ENCODE assay signal across 7 cellular contexts in genomic region chr16:1610841-1611653, GRCh38. TPM values are rescaled to one million over a fixed set of nuclear protein-coding genes. Genes with fewer than 3 reads are reported as not detected.
DNase-seq lines count a peak whose midpoint lies in the region; ATAC-seq and TF ChIP-seq lines count a peak whose summit lies in the region.

No MANE protein-coding gene starts in this region.

- TF ChIP-seq CTCF in RWPE2 (IDR thresholded peaks at IDR 0.05; ENCODE audit: poor library complexity, severe bottlenecking): no peak

- DNase-seq in RWPE2 (ENCODE audit: low spot score) (peak; percentile 79), cerebellar nuclear complex (lab: John Stamatoyannopoulos, UW) (no peak)

- H3K27ac ChIP-seq in RWPE2 (ENCODE audit: poor library complexity, severe bottlenecking): peak overlapping the region; percentile 78
- H3K27ac ChIP-seq in ectodermal cell (ENCODE audit: insufficient read depth, low read depth, low read length, poor library complexity, severe bottlenecking): peak overlapping the region; percentile 79
- peak overlapping the region; percentile 31 for H3K27ac ChIP-seq in muscle layer of duodenum (ENCODE audit: low read length)

- ATAC-seq in GM21528 (IDR thresholded peaks at IDR 0.05; ENCODE audit: low FRiP score, unreplicated experiment) (peak; percentile 6), RWPE2 (ENCODE audit: low read depth) (peak; percentile 28), HG02759 (IDR thresholded peaks at IDR 0.05; ENCODE audit: unreplicated experiment) (no peak), GM18867 (IDR thresholded peaks at IDR 0.05; ENCODE audit: unreplicated experiment) (no peak)

- H3K4me1 ChIP-seq in RWPE2 (ENCODE audit: insufficient read depth, poor library complexity, severe bottlenecking) (no peaks in the 10 kb centered on the region), ectodermal cell (ENCODE audit: control insufficient read depth, insufficient read depth, low read length) (peaks cover 25% of the 10 kb centered on the region), muscle layer of duodenum (ENCODE audit: control insufficient read depth in 1 of 2, insufficient read depth in 2 of 2, low read length in 2 of 2) (peaks cover 8 to 35% of the 10 kb centered on the region in 2 donors)

- peaks cover 12% of the 10 kb centered on the region for H3K36me3 ChIP-seq in RWPE2 (ENCODE audit: low read depth)
- peaks cover 5% of the 10 kb centered on the region for H3K36me3 ChIP-seq in ectodermal cell (ENCODE audit: control insufficient read depth, insufficient read depth, low read length)
- peaks cover 1 to 8% of the 10 kb centered on the region in 2 donors for H3K36me3 ChIP-seq in muscle layer of duodenum (ENCODE audit: control insufficient read depth in 1 of 2, insufficient read depth in 2 of 2, low read length in 2 of 2)

- no peaks in the 10 kb centered on the region for H3K9me3 ChIP-seq in RWPE2 (ENCODE audit: severe bottlenecking)
- H3K9me3 ChIP-seq in ectodermal cell (ENCODE audit: control insufficient read depth, low read length): no peaks in the 10 kb centered on the region
- H3K9me3 ChIP-seq in muscle layer of duodenum (ENCODE audit: control insufficient read depth in 1 of 2, low read length in 2 of 2): no peaks in the 10 kb centered on the region

- peak overlapping the region; percentile 56 for H3K4me3 ChIP-seq in RWPE2 (ENCODE audit: severe bottlenecking)
- H3K4me3 ChIP-seq in ectodermal cell (ENCODE audit: insufficient read depth, low read depth, low read length): peak overlapping the region; percentile 67
- H3K4me3 ChIP-seq in muscle layer of duodenum (ENCODE audit: low read depth in 1 of 2, low read length in 2 of 2): peak overlapping the region; percentile 74 to 87

- H3K27me3 ChIP-seq in RWPE2 (ENCODE audit: insufficient read depth, poor library complexity, severe bottlenecking) (no peaks in the 10 kb centered on the region), ectodermal cell (ENCODE audit: control insufficient read depth, insufficient read depth, low read length, poor library complexity, severe bottlenecking) (peaks cover 15% of the 10 kb centered on the region), muscle layer of duodenum (ENCODE audit: low read depth, low read length) (no peaks in the 10 kb centered on the region)

- WGBS in ectodermal cell, 2 experiments: 9 to 12% methylated on average over 66 of the region's 66 CpGs

RNA-seq across cellular contexts. Expression of gene IFT140, which starts 0.8 kb away (rescaled TPM):
- 50.7 TPM for polyA plus RNA-seq in ectodermal cell (2013, experiment 1 of 4)
- polyA plus RNA-seq in ectodermal cell (2013, experiment 2 of 4): 61.4 TPM
- 51.4 TPM for polyA plus RNA-seq in ectodermal cell (2013, experiment 3 of 4)
- 51.1 TPM for polyA plus RNA-seq in ectodermal cell (2013, experiment 4 of 4)

RNA-seq across cellular contexts. Expression of gene CRAMP1, which starts 1.1 kb away (rescaled TPM):
- polyA plus RNA-seq in ectodermal cell (2013, experiment 1 of 4): 29.3 TPM
- polyA plus RNA-seq in ectodermal cell (2013, experiment 2 of 4): 40.0 TPM
- 24.8 TPM for polyA plus RNA-seq in ectodermal cell (2013, experiment 3 of 4)
- 25.5 TPM for polyA plus RNA-seq in ectodermal cell (2013, experiment 4 of 4)

Comparison
In these comparisons a context has a peak if more than half of its experiments do, and no peak if none do; other contexts are left out.
1. ATAC-seq: peak in GM21528 (single experiment) and RWPE2 (single experiment); none in HG02759 (single experiment) and GM18867 (single experiment).
2. Peak in every context shown above with its lines, with median percentiles within 50 percentile points of each other: H3K27ac ChIP-seq and H3K4me3 ChIP-seq.